ENCODE assay signal across 8 cellular contexts in genomic region chr7:144835166-144835611, GRCh38. TPM values are rescaled to one million over a fixed set of nuclear protein-coding genes. Genes with fewer than 3 reads are reported as not detected.
DNase-seq lines count a peak whose midpoint lies in the region; ATAC-seq and TF ChIP-seq lines count a peak whose summit lies in the region.

No MANE protein-coding gene starts in this region.

- POLR2A ChIA-PET in BJ (lab: Charles Lee): no interaction called here
- POLR2A ChIA-PET in naive thymus-derived CD4-positive, alpha-beta T cell (lab: Charles Lee): interaction anchor here (0.6 to 10.0 kb wide), 26 partner anchors 8 to 934 kb away, joined by 3 to 394 read pairs (median 7); no protein-coding TSS in a partner anchor

- peaks cover 28 to 73% (median 42%) of the 10 kb centered on the region in 7 donors for H3K4me1 Mint-ChIP-seq in naive thymus-derived CD4-positive, alpha-beta T cell

- no peaks in the 10 kb centered on the region for H3K36me3 ChIP-seq in BJ (ENCODE audit: control insufficient read depth, insufficient read depth, low read length)
- H3K36me3 ChIP-seq in naive thymus-derived CD4-positive, alpha-beta T cell (ENCODE audit: control insufficient read depth in 2 of 3, insufficient read depth in 3 of 3, low read length in 3 of 3): peaks cover 0 to 4% (median 0%) of the 10 kb centered on the region in 3 experiments
- H3K36me3 ChIP-seq in upper lobe of right lung: no peaks in the 10 kb centered on the region

- TF ChIP-seq CTCF in BJ (IDR thresholded peaks at IDR 0.05; ENCODE audit: insufficient read depth, low read depth, low read length) (no peak), upper lobe of right lung (IDR thresholded peaks at IDR 0.05) (no peak)

- DNase-seq in BJ (ENCODE audit: low read depth) (no peak), NCI-H510A (lab: John Stamatoyannopoulos, UW) (peak; percentile 17), activated T-cell treated with anti-CD3 and anti-CD28 coated beads for 48 hours (ENCODE audit: low read depth) (peak; percentile 23), fibroblast of peridontal ligament (ENCODE audit: extremely low read depth) (peak; percentile 52), upper lobe of right lung (no peak)
- peak in 2 of 9 donors; percentile 43 to 44 for DNase-seq in naive thymus-derived CD4-positive, alpha-beta T cell

- peaks cover 8 to 30% of the 10 kb centered on the region in 2 donors for H3K4me1 ChIP-seq in naive thymus-derived CD4-positive, alpha-beta T cell (ENCODE audit: control insufficient read depth in 2 of 2, insufficient read depth in 2 of 2, low read length in 2 of 2)
- H3K4me1 ChIP-seq in upper lobe of right lung: peaks cover 13% of the 10 kb centered on the region

- H3K9me3 ChIP-seq in naive thymus-derived CD4-positive, alpha-beta T cell (ENCODE audit: control insufficient read depth in 2 of 3, low read length in 3 of 3): no peaks in the 10 kb centered on the region
- no peaks in the 10 kb centered on the region for H3K9me3 ChIP-seq in upper lobe of right lung

- H3K9me3 Mint-ChIP-seq in naive thymus-derived CD4-positive, alpha-beta T cell: peaks cover 6 to 41% (median 15%) of the 10 kb centered on the region in 11 donors

- H3K27me3 ChIP-seq in BJ (ENCODE audit: control insufficient read depth, insufficient read depth, low read length) (no peaks in the 10 kb centered on the region), upper lobe of right lung (no peaks in the 10 kb centered on the region)
- no peaks in the 10 kb centered on the region for H3K27me3 ChIP-seq in naive thymus-derived CD4-positive, alpha-beta T cell (ENCODE audit: control insufficient read depth in 2 of 2, insufficient read depth in 2 of 2, low read length in 2 of 2)

- peak overlapping the region; percentile 92 to 99 (median 98) for H3K4me3 Mint-ChIP-seq in naive thymus-derived CD4-positive, alpha-beta T cell

- no peaks in the 10 kb centered on the region for H3K27me3 Mint-ChIP-seq in naive thymus-derived CD4-positive, alpha-beta T cell

- peak overlapping the region; percentile 97 to 100 (median 98) for H3K27ac Mint-ChIP-seq in naive thymus-derived CD4-positive, alpha-beta T cell

- intact Hi-C loops in naive thymus-derived CD4-positive, alpha-beta T cell (cut with micrococcal nuclease): loop anchor here (1.0 to 10.0 kb wide), 6 partner anchors 17 to 1450 kb away; partner anchors contain the start of gene ZYX (in 1 of the 2)
- intact Hi-C loops in upper lobe of right lung (cut with DNase I): no loop called here

- H3K27ac ChIP-seq in naive thymus-derived CD4-positive, alpha-beta T cell (ENCODE audit: low read depth, low read length): peak overlapping the region; percentile 89
- H3K27ac ChIP-seq in upper lobe of right lung: peak overlapping the region; percentile 97

- peak; percentile 36 for ATAC-seq in GM18870 (IDR thresholded peaks at IDR 0.05; ENCODE audit: unreplicated experiment)
- peak; percentile 29 for ATAC-seq in HG03095 (IDR thresholded peaks at IDR 0.05; ENCODE audit: unreplicated experiment)
- ATAC-seq in naive thymus-derived CD4-positive, alpha-beta T cell: peak; percentile 30
- ATAC-seq in upper lobe of right lung: peak; percentile 62

- H3K4me3 ChIP-seq in BJ (ENCODE audit: low read depth, low read length) (peak overlapping the region; percentile 64), upper lobe of right lung (peak overlapping the region; percentile 81)
- peak overlapping the region; percentile 90 for H3K4me3 ChIP-seq in naive thymus-derived CD4-positive, alpha-beta T cell (ENCODE audit: low read length)

- peaks cover 11 to 38% (median 29%) of the 10 kb centered on the region in 5 donors for H3K36me3 Mint-ChIP-seq in naive thymus-derived CD4-positive, alpha-beta T cell

- CTCF ChIA-PET in BJ (lab: Yijun Ruan, JAX): interaction anchor here (1.7 kb wide), 1 partner anchor 15 kb away, joined by 10 read pairs; no protein-coding TSS in a partner anchor
- CTCF ChIA-PET in naive thymus-derived CD4-positive, alpha-beta T cell (lab: Charles Lee): interaction anchor here (0.6 to 2.9 kb wide), 11 partner anchors 10 to 96 kb away, joined by 3 to 20 read pairs (median 5); no protein-coding TSS in a partner anchor

RNA-seq across cellular contexts. Expression of gene TPK1, which starts 0.7 kb away (rescaled TPM):
- polyA plus RNA-seq in BJ (2011; rRNA removed): 1.2 and 1.5 TPM in 2 replicates
- polyA minus RNA-seq in BJ (2011; rRNA and poly(A)+ RNA removed): 0.98 and 1.9 TPM in 2 replicates
- 10 to 100 TPM; 18.2 to 32.9 (median 26.3) TPM for total RNA-seq in naive thymus-derived CD4-positive, alpha-beta T cell
- 10 to 100 TPM; 19.8 to 30.1 TPM for polyA plus RNA-seq in naive thymus-derived CD4-positive, alpha-beta T cell
- 7.6 TPM for total RNA-seq in upper lobe of right lung

Comparison
In these comparisons a context has a peak if more than half of its experiments do, and no peak if none do; other contexts are left out.
1. DNase-seq: peak in NCI-H510A (single experiment), activated T-cell treated with anti-CD3 and anti-CD28 coated beads for 48 hours (single experiment) and fibroblast of peridontal ligament (single experiment); none in BJ (single experiment) and upper lobe of right lung (single experiment).
2. Peak in every context shown above with its lines, with median percentiles within 50 percentile points of each other: H3K4me3 ChIP-seq and ATAC-seq.